In the genomic region with DNA sequence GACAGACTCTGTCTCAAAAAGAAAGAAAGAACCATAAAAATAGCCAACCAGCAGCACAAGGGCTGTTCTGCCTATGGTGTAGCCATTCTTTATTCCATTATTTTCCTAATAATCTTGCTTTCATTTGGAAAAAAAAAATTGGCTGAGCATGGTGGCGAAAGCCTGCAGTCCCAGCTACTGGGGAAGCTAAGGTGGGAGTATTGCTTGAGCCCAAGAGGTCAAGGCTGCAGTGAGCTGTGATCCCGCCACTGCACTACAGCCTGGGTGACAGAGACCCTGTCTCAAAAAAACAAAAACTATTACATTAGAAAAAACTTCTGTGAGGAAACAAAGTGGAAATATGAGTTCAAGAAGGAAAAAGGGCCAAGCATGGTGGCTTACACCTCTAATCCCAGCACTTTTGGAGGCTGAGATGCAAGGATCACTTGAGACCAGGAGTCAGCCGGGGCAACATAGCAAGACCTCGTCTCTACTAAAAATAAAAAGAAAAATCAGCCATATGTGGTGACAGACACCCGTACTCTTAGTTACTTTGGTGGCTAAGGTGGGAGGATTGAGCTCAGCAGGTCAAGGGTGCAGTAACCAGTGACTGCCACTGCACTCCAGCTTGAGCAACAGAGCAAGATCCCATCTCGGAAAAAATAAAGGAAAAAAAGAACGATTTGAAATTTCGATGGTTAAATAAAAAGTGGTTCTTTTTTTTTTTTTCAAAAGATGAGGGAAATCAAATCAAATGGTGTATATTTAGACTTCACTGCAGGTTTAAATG, we compare ENCODE assay signal across 11 cellular contexts. TPM values are rescaled to one million over a fixed set of nuclear protein-coding genes. Genes with fewer than 3 reads are reported as not detected.
DNase-seq lines count a peak whose midpoint lies in the region; ATAC-seq and TF ChIP-seq lines count a peak whose summit lies in the region.
"Had no signal": no experiment of that assay in that cellular context is flagged by ENCODE, and none has a peak within 500 bp of the region (broad histone marks: within the 10 kb centered on the region; RNA-seq: fewer than 3 reads in every experiment).

No MANE protein-coding gene starts in this region.

- H3K9me3 ChIP-seq in breast epithelium = no peaks in the 10 kb centered on the region
- H3K9me3 ChIP-seq: thyroid gland had no signal

- peak; percentile 49 for DNase-seq in ELR (ENCODE audit: low read depth)
- DNase-seq in breast epithelium (ENCODE audit: low spot score in 2 of 2) = no peak
- DNase-seq in nephron progenitor cell = no peak
- DNase-seq in H7 = no peak
- no peak for DNase-seq in SHP77 treated with DMSO at 0.1 percent for 48 hours (lab: John Stamatoyannopoulos, UW)
- DNase-seq: cerebellar nuclear complex, NCI-H1436 treated with DMSO at 0.1 percent for 48 hours had no signal

- H3K27ac Mint-ChIP-seq in IgD-negative memory B cell = peak overlapping the region in 2 of 3 donors; percentile 23 to 71
- no peak overlapping the region for H3K27ac Mint-ChIP-seq in nephron progenitor cell

- peaks cover 5 to 9% of the 10 kb centered on the region in 2 donors for H3K4me1 ChIP-seq in breast epithelium

- H3K4me1 Mint-ChIP-seq in IgD-negative memory B cell (peaks cover 15 to 19% (median 17%) of the 10 kb centered on the region in 3 donors), nephron progenitor cell (peaks cover 51% of the 10 kb centered on the region)

- TF ChIP-seq CTCF in breast epithelium (IDR thresholded peaks at IDR 0.05) (peak in 2 of 3 donors; percentile 18 to 36), nephron progenitor cell (IDR thresholded peaks at IDR 0.05) (peak; percentile 21)

- H3K27me3 Mint-ChIP-seq in IgD-negative memory B cell = no peaks in the 10 kb centered on the region
- H3K27me3 Mint-ChIP-seq in nephron progenitor cell (ENCODE audit: low read depth, poor library complexity) = peaks cover 5% of the 10 kb centered on the region

- H3K9me3 Mint-ChIP-seq in IgD-negative memory B cell (no peaks in the 10 kb centered on the region), nephron progenitor cell (no peaks in the 10 kb centered on the region)

- H3K4me3 ChIP-seq in breast epithelium = no peak overlapping the region
- no peak overlapping the region for H3K4me3 ChIP-seq in H7 (ENCODE audit: insufficient read depth, low read depth, low read length)
- H3K4me3 ChIP-seq: thyroid gland had no signal

- peak overlapping the region; percentile 32 to 65 (median 44) for H3K4me3 Mint-ChIP-seq in IgD-negative memory B cell
- peak overlapping the region; percentile 69 for H3K4me3 Mint-ChIP-seq in nephron progenitor cell

- intact Hi-C loops in breast epithelium (cut with DNase I; ENCODE audit: low total_unique reads) = no loop called here

- H3K27ac ChIP-seq in breast epithelium = peak overlapping the region; percentile 97

- H3K36me3 Mint-ChIP-seq in IgD-negative memory B cell (no peaks in the 10 kb centered on the region), nephron progenitor cell (ENCODE audit: low read depth) (peaks cover 12% of the 10 kb centered on the region)

- H3K36me3 ChIP-seq in breast epithelium (no peaks in the 10 kb centered on the region), H7 (replicated peaks; ENCODE audit: control insufficient read depth, insufficient read depth, low read length) (no peaks in the 10 kb centered on the region; the same call in 1 of the 2 replicates)
- H3K36me3 ChIP-seq: thyroid gland had no signal

- H3K27me3 ChIP-seq in breast epithelium (no peaks in the 10 kb centered on the region), H7 (ENCODE audit: control insufficient read depth, insufficient read depth, low read length) (no peaks in the 10 kb centered on the region)
- H3K27me3 ChIP-seq: thyroid gland had no signal

- no peak for ATAC-seq in HG03196 (IDR thresholded peaks at IDR 0.05; ENCODE audit: unreplicated experiment)
- ATAC-seq in HG03095 (IDR thresholded peaks at IDR 0.05; ENCODE audit: unreplicated experiment) = no peak

- TF ChIP-seq POLR2A in breast epithelium (IDR thresholded peaks at IDR 0.05) = no peak

RNA-seq across cellular contexts. Expression of gene DCAKD, which starts 2.5 kb away (rescaled TPM):
- polyA plus RNA-seq in IgD-negative memory B cell = 13.8 TPM
- total RNA-seq in breast epithelium = 10 to 100 TPM; 44.0 to 76.8 (median 48.2) TPM
- total RNA-seq in H7 (2014; rRNA removed; shearing (Covaris generic)) = 70.7 and 71.5 TPM in 2 replicates

RNA-seq across cellular contexts. Expression of gene NMT1, which starts 12.1 kb away (rescaled TPM):
- polyA plus RNA-seq in IgD-negative memory B cell = 84.4 TPM
- 100 to 1,000 TPM in 1 of 3 donors, 10 to 100 TPM in 2; 81.9 to 130 (median 84.0) TPM for total RNA-seq in breast epithelium
- 111 and 115 TPM in 2 replicates for total RNA-seq in H7 (2014; rRNA removed; shearing (Covaris generic))
